10 cellular contexts compared by ENCODE assay signal in genomic region chr17:76524598-76525512, GRCh38. TPM values are rescaled to one million over a fixed set of nuclear protein-coding genes. Genes with fewer than 3 reads are reported as not detected.
DNase-seq lines count a peak whose midpoint lies in the region; ATAC-seq, FAIRE-seq and TF ChIP-seq lines count a peak whose summit lies in the region.
"Had no signal": no experiment of that assay in that cellular context is flagged by ENCODE, and none has a peak within 500 bp of the region (broad histone marks: within the 10 kb centered on the region; RNA-seq: fewer than 3 reads in every experiment).

No MANE protein-coding gene starts in this region.

- H3K4me2 ChIP-seq in A549 = peak overlapping the region; percentile 27

- WGBS in A549 (ENCODE audit: missing lambda C conversion rate) = 54% methylated on average over 25 of the region's 25 CpGs
- WGBS in aorta, 2 donors = 68 to 70% methylated on average over 25 of the region's 25 CpGs

- no peak for TF ChIP-seq POLR2A in A549 (IDR thresholded peaks at IDR 0.05; ENCODE audit: low read length)
- no peak for TF ChIP-seq POLR2A in Peyer's patch (IDR thresholded peaks at IDR 0.05)

- H3K4me1 ChIP-seq in A549 = peaks cover 29% of the 10 kb centered on the region
- peaks cover 4 to 40% (median 17%) of the 10 kb centered on the region in 4 donors for H3K4me1 ChIP-seq in Peyer's patch
- H3K4me1 ChIP-seq in aorta (ENCODE audit: control insufficient read depth in 1 of 2, insufficient read depth in 2 of 2, low read length in 2 of 2) = no peaks in the 10 kb centered on the region

- H3K9me3 ChIP-seq in A549 (no peaks in the 10 kb centered on the region), Peyer's patch (no peaks in the 10 kb centered on the region), aorta (ENCODE audit: control insufficient read depth, low read length) (no peaks in the 10 kb centered on the region)

- no peaks in the 10 kb centered on the region for H3K9me3 Mint-ChIP-seq in nephron progenitor cell

- H3K4me1 Mint-ChIP-seq in nephron progenitor cell = peaks cover 63% of the 10 kb centered on the region

- peak; percentile 51 to 62; a peak in 5 of 6 replicates for ATAC-seq in A549
- ATAC-seq in GM21515 (IDR thresholded peaks at IDR 0.05; ENCODE audit: unreplicated experiment) = no peak
- ATAC-seq in aorta (ENCODE audit: low FRiP score) = no peak

- peak overlapping the region; percentile 55 for H3K4me3 Mint-ChIP-seq in nephron progenitor cell

- TF ChIP-seq EP300 in A549 (IDR thresholded peaks at IDR 0.05) = no peak

- CTCF ChIA-PET in A549 (lab: Yijun Ruan, JAX) = interaction anchor here (1.0 to 64.5 kb wide), 19 partner anchors 14 to 193 kb away, joined by 3 to 1994 read pairs (median 24); partner anchors contain the start of genes AANAT, CYGB, JMJD6 and METTL23

- peak overlapping the region; percentile 91 for H3K27ac Mint-ChIP-seq in nephron progenitor cell

- TF ChIP-seq CTCF in A549 (IDR thresholded peaks at IDR 0.05) (no peak), Peyer's patch (IDR thresholded peaks at IDR 0.05) (no peak), fibroblast of villous mesenchyme (IDR thresholded peaks at IDR 0.05; ENCODE audit: insufficient read depth, low read depth, low read length) (no peak), nephron progenitor cell (IDR thresholded peaks at IDR 0.05) (no peak)

- H3K27me3 ChIP-seq in Peyer's patch = no peaks in the 10 kb centered on the region
- H3K27me3 ChIP-seq in aorta (ENCODE audit: control insufficient read depth in 1 of 2, insufficient read depth in 2 of 2, low read length in 1 of 2) = no peaks in the 10 kb centered on the region

- H3K4me3 ChIP-seq in A549 = no peak overlapping the region
- H3K4me3 ChIP-seq in Peyer's patch = no peak overlapping the region
- no peak overlapping the region for H3K4me3 ChIP-seq in fibroblast of villous mesenchyme (ENCODE audit: low read depth, low read length)
- no peak overlapping the region for H3K4me3 ChIP-seq in aorta (ENCODE audit: low read length in 2 of 2)

- H3K27ac ChIP-seq in A549 (peak overlapping the region; percentile 42 to 69; a peak in 4 of 6 replicates), Peyer's patch (peak overlapping the region in 3 of 4 donors; percentile 24 to 62 (median 57)), aorta (ENCODE audit: low read depth in 1 of 2, low read length in 2 of 2) (no peak overlapping the region)

- peaks cover 22% of the 10 kb centered on the region for H3K27me3 Mint-ChIP-seq in nephron progenitor cell (ENCODE audit: low read depth, poor library complexity)

- DNase-seq in A549 (ENCODE audit: low read depth in 1 of 2, low spot score in 1 of 2) (peak in 1 of 2 experiments; percentile 61), Peyer's patch (no peak), fibroblast of villous mesenchyme (ENCODE audit: low read depth) (peak; percentile 87), nephron progenitor cell (no peak), aorta (no peak), putamen (ENCODE audit: low spot score) (no peak), NCI-H2171 treated with DMSO at 0.1 percent for 48 hours (lab: John Stamatoyannopoulos, UW) (no peak)

- H3K36me3 ChIP-seq in Peyer's patch (no peaks in the 10 kb centered on the region), aorta (ENCODE audit: control insufficient read depth in 1 of 2, insufficient read depth in 2 of 2, low read length in 1 of 2) (no peaks in the 10 kb centered on the region)

- TF ChIP-seq RAD21 in A549 (conservative IDR thresholded peaks at IDR 0.05 in 1 of 2, IDR thresholded peaks at IDR 0.05 in 1 of 2) = no peak

- intact Hi-C loops in aorta (cut with DNase I) = loop anchor here (5.0 to 10.0 kb wide), 3 partner anchors 32 to 190 kb away; partner anchors contain the start of gene MXRA7 (in 2 of the 2)

- POLR2A ChIA-PET in A549 (lab: Yijun Ruan, JAX) = no interaction called here

- FAIRE-seq in A549 (lab: Jason Lieb, UNC) = no peak

- no peaks in the 10 kb centered on the region for H3K36me3 Mint-ChIP-seq in nephron progenitor cell (ENCODE audit: low read depth)

TF ChIP-seq in A549, 52 proteins besides CTCF, POLR2A, EP300 and RAD21:
- TF ChIP-seq FOXS1 (CRISPR knock-in tag; IDR thresholded peaks at IDR 0.05) (no peak), MYC (IDR thresholded peaks at IDR 0.05; ENCODE audit: borderline replicate concordance, low read length) (no peak), MAX (IDR thresholded peaks at IDR 0.05) (0 out of 2 replicates have a peak, but pooled peaks have one; percentile 35), GATA3 (IDR thresholded peaks at IDR 0.05; ENCODE audit: borderline replicate concordance) (0 out of 2 replicates have a peak, but pooled peaks have one; percentile 20), ZFP36 (IDR thresholded peaks at IDR 0.05; ENCODE audit: borderline replicate concordance, partially characterized antibody) (peak; percentile 5)

RNA-seq across cellular contexts. Expression of gene CYGB, which starts 12.7 kb away (rescaled TPM):
- 1.1 and 1.2 TPM in 2 replicates for polyA plus RNA-seq in A549 (2011; rRNA removed)
- 0.56 and 1.0 TPM in 2 replicates for polyA plus RNA-seq in A549 (2012; cell fraction: cytosol; rRNA removed)
- polyA plus RNA-seq in A549 (2012; cell fraction: nucleus; rRNA removed) = 0.54 and 0.76 TPM in 2 replicates
- polyA plus RNA-seq in A549 (2017; fragmentation: RNase III; extraction: RNeasy Plus Mini Kit Qiagen cat#74134 plus additional on column Dnase treatment) = 1.1 to 2.0 TPM (median 1.3 TPM) in 3 replicates
- polyA minus RNA-seq in A549 (2011; rRNA and poly(A)+ RNA removed) = 1.4 and 2.2 TPM in 2 replicates
- 10 to 100 TPM in 3 of 4 donors, 1 to 10 TPM in 1; 5.8 to 81.7 (median 11.1) TPM for total RNA-seq in Peyer's patch
- total RNA-seq in fibroblast of villous mesenchyme = 11.7 and 14.2 TPM in 2 replicates
- 10 to 100 TPM; 22.4 to 26.6 TPM for total RNA-seq in aorta
- polyA plus RNA-seq in aorta = 1 to 10 TPM in 1 of 2 donors, under 1 TPM in 1; 0.95 to 2.1 TPM

RNA-seq across cellular contexts. Expression of gene PRCD, which starts 15.0 kb away (rescaled TPM):
- polyA plus RNA-seq in A549 (2011; rRNA removed) (0.26 TPM in 1 of 2 replicates, not detected in the other), A549 (2017; fragmentation: RNase III; extraction: RNeasy Plus Mini Kit Qiagen cat#74134 plus additional on column Dnase treatment) (not detected in 3 replicates), aorta (not detected)
- not detected in 2 replicates for polyA plus RNA-seq in A549 (2012; cell fraction: cytosol; rRNA removed)
- polyA plus RNA-seq in A549 (2012; cell fraction: nucleus; rRNA removed) = 0.06 and 0.07 TPM in 2 replicates
- polyA minus RNA-seq in A549 (2011; rRNA and poly(A)+ RNA removed) = not detected in 2 replicates
- total RNA-seq in Peyer's patch (10 to 100 TPM in 1 of 4 donors, 1 to 10 TPM in 1, not detected in 2; 1.2 to 10.7 TPM), fibroblast of villous mesenchyme (1.6 and 2.2 TPM in 2 replicates), aorta (1 to 10 TPM; 1.2 to 8.6 TPM)

RNA-seq across cellular contexts. Expression of gene RHBDF2, which starts 23.6 kb away (rescaled TPM):
- polyA plus RNA-seq in A549 (2011; rRNA removed) = 14.0 and 19.9 TPM in 2 replicates
- 37.0 and 54.6 TPM in 2 replicates for polyA plus RNA-seq in A549 (2012; cell fraction: cytosol; rRNA removed)
- 149 and 184 TPM in 2 replicates for polyA plus RNA-seq in A549 (2012; cell fraction: nucleus; rRNA removed)
- polyA plus RNA-seq in A549 (2017; fragmentation: RNase III; extraction: RNeasy Plus Mini Kit Qiagen cat#74134 plus additional on column Dnase treatment) = 42.9 to 50.2 TPM (median 46.0 TPM) in 3 replicates
- polyA minus RNA-seq in A549 (2011; rRNA and poly(A)+ RNA removed) = 17.4 and 22.8 TPM in 2 replicates
- total RNA-seq in Peyer's patch = 100 to 1,000 TPM in 1 of 4 donors, 10 to 100 TPM in 2, 1 to 10 TPM in 1; 8.8 to 225 (median 33.0) TPM
- total RNA-seq in fibroblast of villous mesenchyme = 13.4 and 14.2 TPM in 2 replicates
- total RNA-seq in aorta = 10 to 100 TPM; 30.9 to 45.0 TPM
- polyA plus RNA-seq in aorta = 10 to 100 TPM in 1 of 2 donors, 1 to 10 TPM in 1; 2.6 to 11.0 TPM

RNA-seq across cellular contexts. Expression of gene AANAT, which starts 57.5 kb away (rescaled TPM):
- 0.08 TPM in 1 of 2 replicates, not detected in the other for polyA plus RNA-seq in A549 (2011; rRNA removed)
- polyA plus RNA-seq in A549 (2012; cell fraction: cytosol; rRNA removed) = 0.21 and 0.26 TPM in 2 replicates
- 0.78 and 0.96 TPM in 2 replicates for polyA plus RNA-seq in A549 (2012; cell fraction: nucleus; rRNA removed)
- 0.13 TPM in 1 of 3 replicates, not detected in the others for polyA plus RNA-seq in A549 (2017; fragmentation: RNase III; extraction: RNeasy Plus Mini Kit Qiagen cat#74134 plus additional on column Dnase treatment)
- not detected in 2 replicates for polyA minus RNA-seq in A549 (2011; rRNA and poly(A)+ RNA removed)
- not detected for total RNA-seq in Peyer's patch
- not detected in 2 replicates for total RNA-seq in fibroblast of villous mesenchyme
- total RNA-seq in aorta = not detected
- not detected for polyA plus RNA-seq in aorta
- total RNA-seq: epithelial cell of proximal tubule, pulmonary artery endothelial cell had no signal

Comparison
In these comparisons a context has a peak if more than half of its experiments do, and no peak if none do; other contexts are left out.
1. ATAC-seq: peak in A549 (2 of 2); none in GM21515 (single experiment) and aorta (single experiment).
2. H3K27ac ChIP-seq: peak in A549 (2 of 2) and Peyer's patch (3 of 4); none in aorta (0 of 2).